Comparison of ENCODE assay signal across 15 cellular contexts in genomic region chr1:107794571-107794970, GRCh38.
DNase-seq lines count a peak whose midpoint lies in the region; ATAC-seq, FAIRE-seq and TF ChIP-seq lines count a peak whose summit lies in the region.
"Had no signal": no experiment of that assay in that cellular context is flagged by ENCODE, and none has a peak within 500 bp of the region (broad histone marks: within the 10 kb centered on the region; RNA-seq: fewer than 3 reads in every experiment).

No MANE protein-coding gene starts in this region.

- H3K36me3 ChIP-seq in CD4-positive, CD25-positive, alpha-beta regulatory T cell (ENCODE audit: control insufficient read depth, insufficient read depth, low read length): no peaks in the 10 kb centered on the region
- H3K36me3 ChIP-seq: SJSA1 had no signal

- peak overlapping the region in 1 of 4 donors; percentile 80 for H3K4me3 Mint-ChIP-seq in CD4-positive, CD25-positive, alpha-beta regulatory T cell
- H3K4me3 Mint-ChIP-seq in WTC11 (no peak overlapping the region), memory B cell (no peak overlapping the region)
- H3K4me3 Mint-ChIP-seq: HFFc6 had no signal

- no peak for DNase-seq in CD4-positive, CD25-positive, alpha-beta regulatory T cell
- DNase-seq in NCI-H524 treated with DMSO at 0.1 percent for 48 hours (lab: John Stamatoyannopoulos, UW): peak; percentile 46
- DNase-seq in WTC11 (ENCODE audit: low spot score): no peak
- no peak for DNase-seq in memory B cell (ENCODE audit: low spot score in 2 of 2)
- no peak for DNase-seq in GM12892 (ENCODE audit: insufficient read length)
- no peak for DNase-seq in foreskin melanocyte
- no peak for DNase-seq in cerebellar nuclear complex (lab: John Stamatoyannopoulos, UW)
- DNase-seq: EL, HFFc6, KG1, NCI-H1092 treated with DMSO at 0.1 percent for 48 hours, NCI-H2029, NCI-H2171 treated with DMSO at 0.1 percent for 48 hours had no signal

- H3K27me3 Mint-ChIP-seq in CD4-positive, CD25-positive, alpha-beta regulatory T cell: no peaks in the 10 kb centered on the region
- no peaks in the 10 kb centered on the region for H3K27me3 Mint-ChIP-seq in WTC11 (ENCODE audit: low read depth)
- H3K27me3 Mint-ChIP-seq in memory B cell: no peaks in the 10 kb centered on the region

- no peak for TF ChIP-seq POLR2A in GM12892 (IDR thresholded peaks at IDR 0.05; ENCODE audit: low read depth, low read length)

- POLR2A ChIA-PET in WTC11 (lab: Charles Lee): no interaction called here

- CTCF ChIA-PET in WTC11 (lab: Charles Lee): interaction anchor here (0.5 to 2.3 kb wide), 4 partner anchors 12 to 331 kb away, joined by 3 to 6 read pairs (median 5); partner anchors contain the start of gene VAV3

- no peaks in the 10 kb centered on the region for H3K27me3 ChIP-seq in CD4-positive, CD25-positive, alpha-beta regulatory T cell (ENCODE audit: control insufficient read depth, insufficient read depth, low read length)
- H3K27me3 ChIP-seq: SJSA1 had no signal

- H3K4me3 ChIP-seq in CD4-positive, CD25-positive, alpha-beta regulatory T cell (ENCODE audit: low read depth, low read length): no peak overlapping the region
- H3K4me3 ChIP-seq: SJSA1 had no signal

- FAIRE-seq in GM12892 (lab: Jason Lieb, UNC): no peak

- no peak for ATAC-seq in CD4-positive, CD25-positive, alpha-beta regulatory T cell (ENCODE audit: low read depth in 2 of 2)
- ATAC-seq in WTC11 (no peak), memory B cell (ENCODE audit: low read depth) (no peak), HG02938 (IDR thresholded peaks at IDR 0.05; ENCODE audit: unreplicated experiment) (no peak)

- peaks cover 31 to 66% (median 53%) of the 10 kb centered on the region in 4 donors for H3K4me1 Mint-ChIP-seq in CD4-positive, CD25-positive, alpha-beta regulatory T cell
- peaks cover 27% of the 10 kb centered on the region for H3K4me1 Mint-ChIP-seq in WTC11
- H3K4me1 Mint-ChIP-seq in memory B cell: peaks cover 29% of the 10 kb centered on the region

- no peaks in the 10 kb centered on the region for H3K9me3 Mint-ChIP-seq in CD4-positive, CD25-positive, alpha-beta regulatory T cell
- H3K9me3 Mint-ChIP-seq in WTC11 (no peaks in the 10 kb centered on the region), memory B cell (no peaks in the 10 kb centered on the region)
- H3K9me3 Mint-ChIP-seq: HFFc6 had no signal

- peak overlapping the region; percentile 78 for H3K27ac ChIP-seq in CD4-positive, CD25-positive, alpha-beta regulatory T cell (ENCODE audit: insufficient read depth, low read length, poor library complexity, severe bottlenecking)
- H3K27ac ChIP-seq: SJSA1 had no signal

- H3K9me3 ChIP-seq in CD4-positive, CD25-positive, alpha-beta regulatory T cell (ENCODE audit: control insufficient read depth in 2 of 2, low read length in 2 of 2): no peaks in the 10 kb centered on the region
- H3K9me3 ChIP-seq: SJSA1 had no signal

- TF ChIP-seq CTCF in WTC11 (IDR thresholded peaks at IDR 0.05): no peak

- H3K4me1 ChIP-seq in CD4-positive, CD25-positive, alpha-beta regulatory T cell (ENCODE audit: control insufficient read depth, insufficient read depth, low read length, poor library complexity, severe bottlenecking): peaks cover 47% of the 10 kb centered on the region
- H3K4me1 ChIP-seq: SJSA1 had no signal

- H3K27ac Mint-ChIP-seq in CD4-positive, CD25-positive, alpha-beta regulatory T cell: peak overlapping the region; percentile 49 to 84 (median 69)
- H3K27ac Mint-ChIP-seq in WTC11 (peak overlapping the region; percentile 33; the same call in 1 of the 2 replicates), memory B cell (peak overlapping the region; percentile 52)
- H3K27ac Mint-ChIP-seq: HFFc6 had no signal

- H3K36me3 Mint-ChIP-seq in CD4-positive, CD25-positive, alpha-beta regulatory T cell: no peaks in the 10 kb centered on the region
- H3K36me3 Mint-ChIP-seq in WTC11 (no peaks in the 10 kb centered on the region), memory B cell (no peaks in the 10 kb centered on the region)

TF ChIP-seq in WTC11, 78 proteins besides CTCF, POLR2A, EP300 and RAD21 (continues in another document):
- TF ChIP-seq NR3C1 (CRISPR knock-in tag; conservative IDR thresholded peaks at IDR 0.05; ENCODE audit: low read depth) (no peak), RELA (CRISPR knock-in tag; IDR thresholded peaks at IDR 0.05; ENCODE audit: borderline replicate concordance) (no peak), PRRX2 (CRISPR knock-in tag; IDR thresholded peaks at IDR 0.05) (no peak), GRHL2 (CRISPR knock-in tag; IDR thresholded peaks at IDR 0.05; ENCODE audit: insufficient replicate concordance, severe bottlenecking) (no peak), ELF4 (CRISPR knock-in tag; IDR thresholded peaks at IDR 0.05; ENCODE audit: low read depth) (no peak), ERG (CRISPR knock-in tag; IDR thresholded peaks at IDR 0.05) (no peak), ESRRA (CRISPR knock-in tag; IDR thresholded peaks at IDR 0.05; ENCODE audit: borderline replicate concordance) (no peak), FOXP4 (CRISPR knock-in tag; IDR thresholded peaks at IDR 0.05) (no peak), NR2C2 (CRISPR knock-in tag; IDR thresholded peaks at IDR 0.05) (no peak), ZNF425 (CRISPR knock-in tag; conservative IDR thresholded peaks at IDR 0.05) (no peak), TCF7 (CRISPR knock-in tag; IDR thresholded peaks at IDR 0.05; ENCODE audit: low read depth) (no peak), NFE2L1 (CRISPR knock-in tag; IDR thresholded peaks at IDR 0.05) (no peak), ZNF396 (CRISPR knock-in tag; IDR thresholded peaks at IDR 0.05; ENCODE audit: borderline replicate concordance) (no peak), SMAD4 (CRISPR knock-in tag; IDR thresholded peaks at IDR 0.05) (no peak)
- TF ChIP-seq, protein P1, sequence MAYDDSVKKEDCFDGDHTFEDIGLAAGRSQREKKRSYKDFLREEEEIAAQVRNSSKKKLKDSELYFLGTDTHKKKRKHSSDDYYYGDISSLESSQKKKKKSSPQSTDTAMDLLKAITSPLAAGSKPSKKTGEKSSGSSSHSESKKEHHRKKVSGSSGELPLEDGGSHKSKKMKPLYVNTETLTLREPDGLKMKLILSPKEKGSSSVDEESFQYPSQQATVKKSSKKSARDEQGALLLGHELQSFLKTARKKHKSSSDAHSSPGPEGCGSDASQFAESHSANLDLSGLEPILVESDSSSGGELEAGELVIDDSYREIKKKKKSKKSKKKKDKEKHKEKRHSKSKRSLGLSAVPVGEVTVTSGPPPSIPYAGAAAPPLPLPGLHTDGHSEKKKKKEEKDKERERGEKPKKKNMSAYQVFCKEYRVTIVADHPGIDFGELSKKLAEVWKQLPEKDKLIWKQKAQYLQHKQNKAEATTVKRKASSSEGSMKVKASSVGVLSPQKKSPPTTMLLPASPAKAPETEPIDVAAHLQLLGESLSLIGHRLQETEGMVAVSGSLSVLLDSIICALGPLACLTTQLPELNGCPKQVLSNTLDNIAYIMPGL (CRISPR knock-in tag; IDR thresholded peaks at IDR 0.05): no peak
